Comparison of ENCODE assay signal across 8 cellular contexts in genomic region chr20:22506827-22507226, GRCh38.
"Had no signal": no experiment of that assay in that cellular context is flagged by ENCODE, and none has a peak within 500 bp of the region (broad histone marks: within the 10 kb centered on the region; RNA-seq: fewer than 3 reads in every experiment).

No MANE protein-coding gene starts in this region.

- H3K4me3 ChIP-seq: GM23338, K562 had no signal

- FAIRE-seq: H1, H54, K562 had no signal

- H3K27ac ChIP-seq: HL-60 had no signal

- DNase-seq: HCEC 1CT, IMR-90, KG1 had no signal

- ATAC-seq: K562 had no signal
